21 cellular contexts compared by ENCODE assay signal in genomic region chr5:68015381-68015780, GRCh38.
"Had no signal": no experiment of that assay in that cellular context is flagged by ENCODE, and none has a peak within 500 bp of the region (broad histone marks: within the 10 kb centered on the region; RNA-seq: fewer than 3 reads in every experiment).

No MANE protein-coding gene starts in this region.

- H3K27ac ChIP-seq: adrenal gland, epithelial cell of prostate, gastroesophageal sphincter, left lung, pancreas, SJCRH30, skin epidermis, testis, upper lobe of right lung had no signal

- ATAC-seq: activated CD4-positive, alpha-beta T cell treated with anti-CD3 and anti-CD28 coated beads for 36 hours; activated T-cell treated with anti-CD3 and anti-CD28 coated beads, Interleukin-2, amount 50 U/mL, for 4 hours; gastroesophageal sphincter; left lung; pancreas; stimulated activated naive CD8-positive, alpha-beta T cell treated with anti-CD3 and anti-CD28 coated beads, Interleukin-15, Interleukin-2, amounts not matched to agents 100 U/mL and 50 U/mL, for 24 hours; upper lobe of right lung had no signal

- H3K4me3 ChIP-seq: adrenal gland, gastroesophageal sphincter, left lung, pancreas, SJCRH30, skin epidermis, testis, upper lobe of right lung had no signal

- DNase-seq: activated CD4-positive, alpha-beta memory T cell treated with anti-CD3 and anti-CD28 coated beads, Interleukin-2, amount 10 ng/mL, durations not matched to agents 7 days and 5 days; activated CD4-positive, alpha-beta T cell treated with anti-CD3 and anti-CD28 coated beads for 36 hours; activated effector memory CD4-positive, alpha-beta T cell treated with Interleukin-2 at 50 U/mL for 16 hours; activated T-cell treated with anti-CD3 and anti-CD28 coated beads, Interleukin-2, amount 50 U/mL, for 4 hours; adrenal gland; cortex of kidney; effector memory CD4-positive, alpha-beta T cell; islet precursor cell; left lung; mesendoderm; pancreas; SJCRH30; stimulated activated CD4-positive, alpha-beta T cell treated with anti-CD3 and anti-CD28 coated beads, Interleukin-15, amount 100 ng/mL, for 24 hours; stimulated activated CD4-positive, alpha-beta T cell treated with anti-CD3 and anti-CD28 coated beads, Interleukin-4, amount 100 ng/mL, for 1 hour; stimulated activated naive CD8-positive, alpha-beta T cell treated with anti-CD3 and anti-CD28 coated beads, Interleukin-15, Interleukin-2, amounts not matched to agents 100 U/mL and 50 U/mL, for 24 hours; T-helper 2 cell; testis; upper lobe of right lung had no signal

- H3K27me3 ChIP-seq: adrenal gland, gastroesophageal sphincter, left lung, pancreas, SJCRH30, testis, upper lobe of right lung had no signal
